In genomic region chr2:217463402-217464075, GRCh38 we compare ENCODE assay signal across 30 cellular contexts.
"Had no signal": no experiment of that assay in that cellular context is flagged by ENCODE, and none has a peak within 500 bp of the region (broad histone marks: within the 10 kb centered on the region; RNA-seq: fewer than 3 reads in every experiment).

No MANE protein-coding gene starts in this region.

- H3K4me1 ChIP-seq: esophagus squamous epithelium, heart right ventricle had no signal

- H3K36me3 Mint-ChIP-seq: activated naive CD4-positive, alpha-beta T cell treated with anti-CD3 and anti-CD28 coated beads, Interleukin-2, amount 10 ng/mL, durations not matched to agents 7 days and 5 days had no signal

- H3K27ac Mint-ChIP-seq: activated CD4-positive, alpha-beta memory T cell treated with anti-CD3 and anti-CD28 coated beads for 36 hours; activated CD4-positive, alpha-beta T cell treated with anti-CD3 and anti-CD28 coated beads for 36 hours; activated CD4-positive, alpha-beta T cell treated with anti-CD3 and anti-CD28 coated beads, Interleukin-2, amount 10 ng/mL, durations not matched to agents 24 days and 14 days; activated CD8-positive, alpha-beta T cell treated with anti-CD3 and anti-CD28 coated beads, Interleukin-2, amount 10 ng/mL, durations not matched to agents 7 days and 5 days; activated naive CD4-positive, alpha-beta T cell treated with anti-CD3 and anti-CD28 coated beads, Interleukin-2, amount 10 ng/mL, durations not matched to agents 7 days and 5 days; activated naive CD4-positive, alpha-beta T cell treated with anti-CD3 and anti-CD28 coated beads, Interleukin-2, amount 50 U/mL, for 72 hours; activated naive CD8-positive, alpha-beta T cell treated with anti-CD3 and anti-CD28 coated beads, Interleukin-2, amount 10 ng/mL, durations not matched to agents 7 days and 5 days; activated T-cell treated with anti-CD3 and anti-CD28 coated beads, Interleukin-2, amount 50 U/mL, for 24 hours; activated T-cell treated with anti-CD3 and anti-CD28 coated beads, Interleukin-2, amount 50 U/mL, for 72 hours; effector memory CD8-positive, alpha-beta T cell had no signal

- H3K36me3 ChIP-seq: brain microvascular endothelial cell, esophagus squamous epithelium, gastroesophageal sphincter, heart right ventricle had no signal

- H3K4me1 Mint-ChIP-seq: activated CD4-positive, alpha-beta T cell treated with anti-CD3 and anti-CD28 coated beads for 36 hours; activated CD4-positive, alpha-beta T cell treated with anti-CD3 and anti-CD28 coated beads, Interleukin-2, amount 10 ng/mL, durations not matched to agents 24 days and 14 days; activated naive CD4-positive, alpha-beta T cell treated with anti-CD3 and anti-CD28 coated beads, Interleukin-2, amount 10 ng/mL, durations not matched to agents 7 days and 5 days; activated naive CD8-positive, alpha-beta T cell treated with anti-CD3 and anti-CD28 coated beads, Interleukin-2, amount 10 ng/mL, durations not matched to agents 7 days and 5 days; central memory CD8-positive, alpha-beta T cell had no signal

- H3K9me3 Mint-ChIP-seq: activated CD4-positive, alpha-beta memory T cell treated with anti-CD3 and anti-CD28 coated beads for 36 hours; activated CD4-positive, alpha-beta T cell treated with anti-CD3 and anti-CD28 coated beads, Interleukin-2, amount 10 ng/mL, durations not matched to agents 24 days and 14 days; activated naive CD4-positive, alpha-beta T cell treated with anti-CD3 and anti-CD28 coated beads, Interleukin-2, amount 10 ng/mL, durations not matched to agents 7 days and 5 days; activated naive CD4-positive, alpha-beta T cell treated with anti-CD3 and anti-CD28 coated beads, Interleukin-2, amount 50 U/mL, for 72 hours; activated T-cell treated with anti-CD3 and anti-CD28 coated beads, Interleukin-2, amount 50 U/mL, for 24 hours; central memory CD8-positive, alpha-beta T cell had no signal

- H3K79me2 ChIP-seq: hepatocyte had no signal

- H3K27me3 Mint-ChIP-seq: activated CD4-positive, alpha-beta memory T cell treated with anti-CD3 and anti-CD28 coated beads for 36 hours; activated CD4-positive, alpha-beta T cell treated with anti-CD3 and anti-CD28 coated beads for 36 hours; activated CD4-positive, alpha-beta T cell treated with anti-CD3 and anti-CD28 coated beads, Interleukin-2, amount 10 ng/mL, durations not matched to agents 24 days and 14 days; activated naive CD4-positive, alpha-beta T cell treated with anti-CD3 and anti-CD28 coated beads, Interleukin-2, amount 10 ng/mL, durations not matched to agents 7 days and 5 days; activated naive CD8-positive, alpha-beta T cell treated with anti-CD3 and anti-CD28 coated beads, Interleukin-2, amount 10 ng/mL, durations not matched to agents 7 days and 5 days; activated T-cell treated with anti-CD3 and anti-CD28 coated beads, Interleukin-2, amount 50 U/mL, for 24 hours; central memory CD8-positive, alpha-beta T cell; effector memory CD8-positive, alpha-beta T cell had no signal

- DNase-seq: activated CD4-positive, alpha-beta memory T cell treated with anti-CD3 and anti-CD28 coated beads for 36 hours; activated CD4-positive, alpha-beta T cell treated with anti-CD3 and anti-CD28 coated beads for 36 hours; activated CD4-positive, alpha-beta T cell treated with anti-CD3 and anti-CD28 coated beads, Interleukin-2, amount 10 ng/mL, durations not matched to agents 24 days and 14 days; activated CD4-positive, CD25-positive, alpha-beta regulatory T cell; activated CD4-positive, CD25-positive, alpha-beta regulatory T cell treated with anti-CD3 and anti-CD28 coated beads, Interleukin-2, amount 50 U/mL, for 72 hours; activated CD8-positive, alpha-beta memory T cell treated with anti-CD3 and anti-CD28 coated beads, Interleukin-2, amount 50 U/mL, for 48 hours; activated CD8-positive, alpha-beta T cell treated with anti-CD3 and anti-CD28 coated beads, Interleukin-2, amount 10 ng/mL, durations not matched to agents 7 days and 5 days; activated gamma-delta T cell; activated naive CD4-positive, alpha-beta T cell; activated naive CD4-positive, alpha-beta T cell treated with anti-CD3 and anti-CD28 coated beads, Interleukin-2, amount 10 ng/mL, durations not matched to agents 7 days and 5 days; activated naive CD8-positive, alpha-beta T cell treated with anti-CD3 and anti-CD28 coated beads, Interleukin-2, amount 10 ng/mL, durations not matched to agents 7 days and 5 days; activated T-cell treated with anti-CD3 and anti-CD28 coated beads for 4 hours; activated T-cell treated with anti-CD3 and anti-CD28 coated beads, Interleukin-2, amount 50 U/mL, for 24 hours; activated T-cell treated with anti-CD3 and anti-CD28 coated beads, Interleukin-2, amount 50 U/mL, for 72 hours; brain microvascular endothelial cell; cortex of kidney; dermis blood vessel endothelial cell; effector CD4-positive, alpha-beta T cell; effector memory CD8-positive, alpha-beta T cell; erythroblast; esophagus squamous epithelium; foreskin melanocyte; heart right ventricle; T-helper 2 cell had no signal

- H3K4me3 ChIP-seq: esophagus squamous epithelium, gastroesophageal sphincter, heart right ventricle, hepatocyte had no signal

- H2AFZ ChIP-seq: hepatocyte had no signal

- H3K9me3 ChIP-seq: esophagus squamous epithelium, gastroesophageal sphincter, heart right ventricle had no signal

- H3K27ac ChIP-seq: brain microvascular endothelial cell, esophagus squamous epithelium, gastroesophageal sphincter, heart right ventricle, hepatocyte had no signal

- H3K4me2 ChIP-seq: hepatocyte had no signal

- ATAC-seq: activated CD4-positive, alpha-beta T cell treated with anti-CD3 and anti-CD28 coated beads for 36 hours; activated CD8-positive, alpha-beta T cell treated with anti-CD3 and anti-CD28 coated beads, Interleukin-2, amount 10 ng/mL, durations not matched to agents 7 days and 5 days; activated naive CD4-positive, alpha-beta T cell treated with anti-CD3 and anti-CD28 coated beads, Interleukin-2, amount 50 U/mL, for 72 hours; activated T-cell treated with anti-CD3 and anti-CD28 coated beads, Interleukin-2, amount 50 U/mL, for 72 hours; effector memory CD8-positive, alpha-beta T cell; gastroesophageal sphincter; heart right ventricle had no signal

- H3K4me3 Mint-ChIP-seq: activated CD4-positive, alpha-beta memory T cell treated with anti-CD3 and anti-CD28 coated beads for 36 hours; activated CD4-positive, alpha-beta T cell treated with anti-CD3 and anti-CD28 coated beads for 36 hours; activated CD4-positive, alpha-beta T cell treated with anti-CD3 and anti-CD28 coated beads, Interleukin-2, amount 10 ng/mL, durations not matched to agents 24 days and 14 days; activated CD8-positive, alpha-beta T cell treated with anti-CD3 and anti-CD28 coated beads, Interleukin-2, amount 10 ng/mL, durations not matched to agents 7 days and 5 days; activated naive CD4-positive, alpha-beta T cell treated with anti-CD3 and anti-CD28 coated beads, Interleukin-2, amount 10 ng/mL, durations not matched to agents 7 days and 5 days; activated naive CD8-positive, alpha-beta T cell treated with anti-CD3 and anti-CD28 coated beads, Interleukin-2, amount 10 ng/mL, durations not matched to agents 7 days and 5 days; activated T-cell treated with anti-CD3 and anti-CD28 coated beads, Interleukin-2, amount 50 U/mL, for 24 hours; activated T-cell treated with anti-CD3 and anti-CD28 coated beads, Interleukin-2, amount 50 U/mL, for 72 hours; central memory CD8-positive, alpha-beta T cell; effector memory CD8-positive, alpha-beta T cell had no signal

- H3K27me3 ChIP-seq: brain microvascular endothelial cell, esophagus squamous epithelium, gastroesophageal sphincter, heart right ventricle, hepatocyte had no signal

- FAIRE-seq: astrocyte, bronchial epithelial cell had no signal
